ENCODE assay signal across 16 cellular contexts in genomic region chr20:60078351-60079250, GRCh38.
A peak's percentile ranks its signal among the peaks of the same experiment; 100 is the strongest.
DNase-seq lines count a peak whose midpoint lies in the region; ATAC-seq and FAIRE-seq lines count a peak whose summit lies in the region.
"Had no signal": no experiment of that assay in that cellular context is flagged by ENCODE, and none has a peak within 500 bp of the region (broad histone marks: within the 10 kb centered on the region; RNA-seq: fewer than 3 reads in every experiment).

No MANE protein-coding gene starts in this region.

- DNase-seq in left ventricle myocardium superior (no peak), left cardiac atrium (no peak), NOMO-1 treated with DMSO at 0.1 percent for 48 hours (lab: John Stamatoyannopoulos, UW; ENCODE audit: unreplicated experiment) (peak; percentile 83), cortex of kidney (lab: John Stamatoyannopoulos, UW) (peak; percentile 10), frontal cortex (ENCODE audit: low spot score in 2 of 2) (no peak), DMS 273 (lab: John Stamatoyannopoulos, UW; ENCODE audit: unreplicated experiment) (no peak)
- DNase-seq in stimulated activated CD4-positive, alpha-beta T cell treated with anti-CD3 and anti-CD28 coated beads, Interleukin-2, amount 100 ng/mL, for 24 hours, result no peak
- DNase-seq: activated CD4-positive, alpha-beta T cell treated with anti-CD3 and anti-CD28 coated beads for 1 hour; activated naive CD4-positive, alpha-beta T cell treated with anti-CD3 and anti-CD28 coated beads, Interleukin-2, amount 50 U/mL, for 16 hours; brain microvascular endothelial cell; effector CD4-positive, alpha-beta T cell; hypothalamus; NCI-H2171; T-cell had no signal

- ATAC-seq in left ventricle myocardium superior (peak; percentile 63), left cardiac atrium (no peak), HG03175 (IDR thresholded peaks at IDR 0.05; ENCODE audit: unreplicated experiment) (no peak)
- ATAC-seq: T-cell had no signal

- no peak for FAIRE-seq in frontal cortex (lab: Jason Lieb, UNC)
- FAIRE-seq: D721Med had no signal

- intact Hi-C loops in left ventricle myocardium superior (cut with micrococcal nuclease) (no loop called here), left cardiac atrium (cut with DNase I) (no loop called here)

Comparison
In these comparisons a context has a peak if more than half of its experiments do, and no peak if none do; other contexts are left out.
1. DNase-seq: peak in NOMO-1 treated with DMSO at 0.1 percent for 48 hours (single experiment) and cortex of kidney (single experiment); none in left ventricle myocardium superior (single experiment), left cardiac atrium (single experiment), stimulated activated CD4-positive, alpha-beta T cell treated with anti-CD3 and anti-CD28 coated beads, Interleukin-2, amount 100 ng/mL, for 24 hours (0 of 2), frontal cortex (0 of 2) and DMS 273 (single experiment).